Comparison of ENCODE assay signal across 7 cellular contexts in the genomic region with DNA sequence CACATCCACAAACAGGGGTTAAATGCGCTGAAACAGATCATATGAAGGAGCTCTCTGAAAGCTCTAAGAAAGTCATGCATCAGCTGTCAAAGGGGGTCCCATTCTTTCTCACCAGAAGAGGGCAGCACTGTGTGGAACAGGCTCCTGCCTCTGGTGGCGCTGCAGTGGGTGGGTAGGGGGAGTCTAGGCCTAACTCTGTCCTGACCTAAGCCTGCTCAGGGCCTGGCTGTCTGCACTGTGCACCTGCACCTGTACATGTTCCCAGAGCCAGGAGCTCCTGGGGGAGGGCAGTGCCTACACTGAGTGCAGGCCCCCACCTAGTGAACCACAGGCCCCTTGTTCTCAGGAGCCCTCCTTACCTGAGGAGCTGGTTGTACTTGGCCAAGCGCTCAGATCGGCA. TPM values are rescaled to one million over a fixed set of nuclear protein-coding genes. Genes with fewer than 3 reads are reported as not detected.
A peak's percentile ranks its signal among the peaks of the same experiment; 100 is the strongest.
DNase-seq lines count a peak whose midpoint lies in the region; FAIRE-seq and TF ChIP-seq lines count a peak whose summit lies in the region.

No MANE protein-coding gene starts in this region.

- DNase-seq in G401 (ENCODE audit: low spot score), result peak; percentile 34
- peak; percentile 33 for DNase-seq in activated gamma-delta T cell treated with anti-CD3 and anti-CD28 coated beads, Interleukin-2, amount 50 U/mL, for 16 hours (ENCODE audit: low read depth)
- DNase-seq in kidney glomerular epithelial cell (lab: John Stamatoyannopoulos, UW), result peak; percentile 21
- no peak for DNase-seq in NCI-H748 treated with DMSO at 0.1 percent for 48 hours (lab: John Stamatoyannopoulos, UW)
- DNase-seq in HTR-8/SVneo (ENCODE audit: insufficient read length, low spot score), result no peak
- DNase-seq in NCI-H2107 treated with DMSO at 0.1 percent for 48 hours (lab: John Stamatoyannopoulos, UW; ENCODE audit: unreplicated experiment), result no peak

- in situ Hi-C loops in G401 (cut with HindIII; ENCODE audit: low sequenced_read_pairs), result no loop called here

- TF ChIP-seq CTCF in LNCAP (IDR thresholded peaks at IDR 0.05), result peak; percentile 69

- no peak for FAIRE-seq in HTR-8/SVneo (lab: Jason Lieb, UNC)

RNA-seq across cellular contexts. Expression of gene ENO1, which starts 16.0 kb away (rescaled TPM):
- 1,614 and 1,928 TPM in 2 replicates for total RNA-seq in G401 (2014; rRNA removed; shearing (Covaris generic))

RNA-seq across cellular contexts. Expression of gene RERE, which starts 45.1 kb away (rescaled TPM):
- 22.6 and 57.3 TPM in 2 replicates for total RNA-seq in G401 (2014; rRNA removed; shearing (Covaris generic))

Comparison
In these comparisons a context has a peak if more than half of its experiments do, and no peak if none do; other contexts are left out.
1. DNase-seq: peak in G401 (single experiment), activated gamma-delta T cell treated with anti-CD3 and anti-CD28 coated beads, Interleukin-2, amount 50 U/mL, for 16 hours (single experiment) and kidney glomerular epithelial cell (single experiment); none in NCI-H748 treated with DMSO at 0.1 percent for 48 hours (single experiment), HTR-8/SVneo (single experiment) and NCI-H2107 treated with DMSO at 0.1 percent for 48 hours (single experiment).